Comparison of ENCODE assay signal across 8 cellular contexts in the genomic region with DNA sequence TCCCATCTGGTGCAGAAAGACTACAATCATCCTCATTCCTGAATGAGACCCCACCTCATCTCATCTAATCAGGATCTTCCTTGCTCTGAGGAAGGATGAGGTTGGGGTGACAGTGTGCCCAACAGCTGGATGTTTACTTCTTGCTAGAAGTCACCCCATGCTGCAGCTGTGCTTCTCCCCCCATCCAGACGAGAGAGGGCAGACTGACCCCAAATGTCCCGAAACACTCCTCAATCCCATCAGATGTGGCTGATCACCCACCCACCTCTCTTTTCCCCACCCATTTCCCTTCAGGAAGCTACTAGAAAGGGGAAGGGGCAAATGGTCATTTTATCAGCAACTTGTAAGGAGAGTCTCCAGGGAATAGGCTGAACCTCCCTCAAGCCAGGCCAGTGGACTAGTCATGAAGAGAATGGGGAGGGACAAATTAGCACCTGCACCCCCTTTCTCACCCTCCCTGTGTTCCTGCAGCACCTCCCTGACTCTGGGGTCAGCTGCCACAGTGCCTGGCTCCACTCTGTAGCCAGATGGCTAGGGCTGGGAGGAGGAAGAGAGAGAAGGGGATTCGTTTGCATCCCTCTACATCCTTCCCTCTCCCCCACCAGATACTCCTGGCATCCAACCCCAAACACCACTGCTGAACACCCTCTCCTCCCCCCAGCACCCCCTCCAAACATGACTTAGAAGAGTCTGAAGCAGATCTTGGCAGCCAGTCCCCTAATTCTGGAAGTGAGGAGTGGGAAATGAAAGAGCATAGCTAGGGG. TPM values are rescaled to one million over a fixed set of nuclear protein-coding genes. Genes with fewer than 3 reads are reported as not detected.
DNase-seq lines count a peak whose midpoint lies in the region; ATAC-seq and TF ChIP-seq lines count a peak whose summit lies in the region.

No MANE protein-coding gene starts in this region.

- H4K20me1 ChIP-seq in KMS-11 (ENCODE audit: insufficient read depth): no peaks in the 10 kb centered on the region; the same call in 1 of the 2 replicates

- H3K4me3 ChIP-seq in ACC112 (ENCODE audit: low read depth, low read length): peak overlapping the region; percentile 84; the same call in 1 of the 2 replicates
- no peak overlapping the region for H3K4me3 ChIP-seq in KMS-11 (IDR thresholded peaks at IDR 0.05; ENCODE audit: insufficient read depth, low read depth, low read length)

- no peak overlapping the region for H2AFZ ChIP-seq in ACC112 (ENCODE audit: low read length, unreplicated experiment)
- H2AFZ ChIP-seq in KMS-11 (ENCODE audit: low read depth): no peak overlapping the region

- H3K4me3 Mint-ChIP-seq in chondrocyte (ENCODE audit: unreplicated experiment) (peak overlapping the region; percentile 94), naive B cell (peak overlapping the region; percentile 71 to 99 (median 92))

- peak overlapping the region; percentile 92 for H3K4me2 ChIP-seq in KMS-11

- H3K9ac ChIP-seq in KMS-11: no peak overlapping the region; the same call in 1 of the 2 replicates

- H3K27me3 Mint-ChIP-seq in chondrocyte (ENCODE audit: low read depth) (no peaks in the 10 kb centered on the region), naive B cell (no peaks in the 10 kb centered on the region)

- H3K27ac Mint-ChIP-seq in chondrocyte (ENCODE audit: unreplicated experiment): peak overlapping the region; percentile 97
- peak overlapping the region; percentile 62 to 95 (median 90) for H3K27ac Mint-ChIP-seq in naive B cell

- H3K4me1 Mint-ChIP-seq in chondrocyte (ENCODE audit: low read depth) (peaks cover 72% of the 10 kb centered on the region), naive B cell (peaks cover 66 to 85% (median 80%) of the 10 kb centered on the region in 3 donors)

- no peak for ATAC-seq in naive B cell (ENCODE audit: low read depth in 2 of 2)
- no peak for ATAC-seq in HG03097 (IDR thresholded peaks at IDR 0.05; ENCODE audit: low FRiP score, unreplicated experiment)
- ATAC-seq in GM21825 (IDR thresholded peaks at IDR 0.05; ENCODE audit: unreplicated experiment): no peak

- H3K27ac ChIP-seq in ACC112 (ENCODE audit: low read depth, low read length) (no peak overlapping the region), KMS-11 (no peak overlapping the region; the same call in 1 of the 2 replicates)

- H3K36me3 Mint-ChIP-seq in chondrocyte (ENCODE audit: low read depth) (peaks cover 3% of the 10 kb centered on the region), naive B cell (peaks cover 0 to 3% of the 10 kb centered on the region in 2 donors)

- DNase-seq in chondrocyte (ENCODE audit: low spot score) (no peak), naive B cell (no peak), HUDEP-2 (lab: John Stamatoyannopoulos, UW; ENCODE audit: unreplicated experiment in 76 of 76) (no peak)
- no peak for DNase-seq in stimulated activated CD4-positive, alpha-beta T cell treated with anti-CD3 and anti-CD28 coated beads, Interleukin-12 subunit alpha, Interleukin-12 subunit beta, amount 100 ng/mL, for 4 hours

- H3K27me3 ChIP-seq in ACC112 (ENCODE audit: insufficient read depth, low read length) (no peaks in the 10 kb centered on the region), KMS-11 (ENCODE audit: insufficient read depth, low read depth) (no peaks in the 10 kb centered on the region)

- TF ChIP-seq CTCF in KMS-11 (conservative IDR thresholded peaks at IDR 0.05; ENCODE audit: low read depth, low read length) (no peak), chondrocyte (IDR thresholded peaks at IDR 0.05) (no peak)

- H3K4me1 ChIP-seq in ACC112 (ENCODE audit: control insufficient read depth, insufficient read depth, low read length, unreplicated experiment): peaks cover 39% of the 10 kb centered on the region
- peaks cover 60% of the 10 kb centered on the region for H3K4me1 ChIP-seq in KMS-11 (ENCODE audit: low read depth, poor library complexity, severe bottlenecking)

- H3K9me3 Mint-ChIP-seq in chondrocyte (ENCODE audit: low read depth): no peaks in the 10 kb centered on the region
- H3K9me3 Mint-ChIP-seq in naive B cell: no peaks in the 10 kb centered on the region

- peaks cover 70% of the 10 kb centered on the region for H3K79me2 ChIP-seq in ACC112 (ENCODE audit: control insufficient read depth, insufficient read depth, low read length, unreplicated experiment)
- H3K79me2 ChIP-seq in KMS-11 (ENCODE audit: insufficient read depth, low read depth): peaks cover 78% of the 10 kb centered on the region

- H3K36me3 ChIP-seq in ACC112 (ENCODE audit: insufficient read depth, low read length) (peaks cover 3% of the 10 kb centered on the region; the same call in 1 of the 2 replicates), KMS-11 (ENCODE audit: insufficient read depth) (peaks cover 4% of the 10 kb centered on the region; the same call in 1 of the 2 replicates)

RNA-seq across cellular contexts. Expression of a gene that starts 2.8 kb away (rescaled TPM):
- total RNA-seq in chondrocyte: 65.2 to 72.8 TPM (median 71.2 TPM) in 3 replicates
- polyA plus RNA-seq in naive B cell (ENCODE audit: low read depth in 6 of 6): 10 to 100 TPM; 17.3 to 56.0 (median 33.5) TPM

RNA-seq across cellular contexts. Expression of a gene that starts 12.9 kb away (rescaled TPM):
- total RNA-seq in chondrocyte: 380 to 467 TPM (median 398 TPM) in 3 replicates
- polyA plus RNA-seq in naive B cell (ENCODE audit: low read depth in 6 of 6): 1,000 to 10,000 TPM in 1 of 6 donors, 100 to 1,000 TPM in 5; 711 to 1,110 (median 809) TPM

RNA-seq across cellular contexts. Expression of a gene that starts 55.2 kb away (rescaled TPM):
- total RNA-seq in chondrocyte: 123 to 156 TPM (median 127 TPM) in 3 replicates
- 100 to 1,000 TPM; 176 to 270 (median 203) TPM for polyA plus RNA-seq in naive B cell (ENCODE audit: low read depth in 6 of 6)
